1 cellular context compared by ENCODE assay signal in the genomic region with DNA sequence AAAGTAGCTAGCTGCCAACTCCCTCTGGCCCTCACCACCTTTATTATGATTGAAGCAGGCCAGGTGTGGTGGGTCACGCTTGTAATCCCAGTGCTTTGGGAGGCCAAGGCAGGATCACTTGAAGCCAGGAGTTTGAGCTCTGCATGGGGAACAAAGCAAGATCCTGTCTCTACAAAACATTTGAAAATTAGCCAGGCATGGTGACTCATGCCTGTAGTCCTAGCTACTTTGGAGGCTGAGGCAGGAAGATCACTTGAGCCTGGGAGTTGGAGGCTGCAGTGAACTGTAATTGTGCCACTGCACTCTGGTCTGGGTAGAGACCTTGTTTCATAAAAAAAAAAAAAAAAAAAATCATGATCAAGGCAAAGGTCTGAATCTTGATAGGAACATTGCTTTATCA.
TF ChIP-seq lines count a peak whose summit lies in the region.

No MANE protein-coding gene starts in this region.

TF ChIP-seq in IMR-90, 13 proteins besides CTCF, POLR2A, EP300 and RAD21 (continued from another document):
- no peak for TF ChIP-seq MAFK (IDR thresholded peaks at IDR 0.05; ENCODE audit: low read depth, low read length)
- no peak for TF ChIP-seq NFE2L2 (IDR thresholded peaks at IDR 0.05; ENCODE audit: low read depth, low read length)
- no peak for TF ChIP-seq CHD1 (IDR thresholded peaks at IDR 0.05; ENCODE audit: low read depth, low read length)
